Comparison of ENCODE assay signal across 10 cellular contexts in genomic region chr4:147755567-147756295, GRCh38. TPM values are rescaled to one million over a fixed set of nuclear protein-coding genes. Genes with fewer than 3 reads are reported as not detected.
DNase-seq lines count a peak whose midpoint lies in the region; ATAC-seq and TF ChIP-seq lines count a peak whose summit lies in the region.
"Had no signal": no experiment of that assay in that cellular context is flagged by ENCODE, and none has a peak within 500 bp of the region (broad histone marks: within the 10 kb centered on the region; RNA-seq: fewer than 3 reads in every experiment).

No MANE protein-coding gene starts in this region.

- peak overlapping the region; percentile 72 for H3K4me2 ChIP-seq in smooth muscle cell

- no peaks in the 10 kb centered on the region for H3K36me3 Mint-ChIP-seq in activated T-helper 17 cell treated with anti-CD3 and anti-CD28 coated beads, Interleukin-2, amount 50 U/mL, for 72 hours (ENCODE audit: low read depth)
- no peaks in the 10 kb centered on the region for H3K36me3 Mint-ChIP-seq in activated CD8-positive, alpha-beta T cell treated with anti-CD3 and anti-CD28 coated beads, Interleukin-2, amount 10 ng/mL, durations not matched to agents 7 days and 5 days (ENCODE audit: low read depth)

- no peak overlapping the region for H3K4me3 Mint-ChIP-seq in activated T-helper 17 cell treated with anti-CD3 and anti-CD28 coated beads, Interleukin-2, amount 50 U/mL, for 72 hours
- H3K4me3 Mint-ChIP-seq in activated CD8-positive, alpha-beta T cell treated with anti-CD3 and anti-CD28 coated beads, Interleukin-2, amount 10 ng/mL, durations not matched to agents 7 days and 5 days = no peak overlapping the region

- no peak for DNase-seq in left ventricle myocardium inferior
- no peak for DNase-seq in smooth muscle cell (lab: John Stamatoyannopoulos, UW; ENCODE audit: unreplicated experiment)
- DNase-seq in activated CD8-positive, alpha-beta T cell treated with anti-CD3 and anti-CD28 coated beads, Interleukin-2, amount 10 ng/mL, durations not matched to agents 7 days and 5 days = no peak
- no peak for DNase-seq in body of pancreas
- no peak for DNase-seq in GM10266 (ENCODE audit: extremely low spot score)
- DNase-seq in GM13976 (ENCODE audit: low spot score) = no peak
- DNase-seq: COR-L47, MM.1S had no signal

- TF ChIP-seq POLR2A in body of pancreas (IDR thresholded peaks at IDR 0.05) = no peak

- no peaks in the 10 kb centered on the region for H3K9me3 Mint-ChIP-seq in activated T-helper 17 cell treated with anti-CD3 and anti-CD28 coated beads, Interleukin-2, amount 50 U/mL, for 72 hours
- H3K9me3 Mint-ChIP-seq in activated CD8-positive, alpha-beta T cell treated with anti-CD3 and anti-CD28 coated beads, Interleukin-2, amount 10 ng/mL, durations not matched to agents 7 days and 5 days (ENCODE audit: insufficient read depth) = no peaks in the 10 kb centered on the region

- no peak overlapping the region for H2AFZ ChIP-seq in smooth muscle cell (ENCODE audit: low read depth)

- POLR2A ChIA-PET in activated CD8-positive, alpha-beta T cell treated with anti-CD3 and anti-CD28 coated beads, Interleukin-2, amount 10 ng/mL, durations not matched to agents 7 days and 5 days (lab: Charles Lee) = no interaction called here

- peak; percentile 48 for ATAC-seq in GM18867 (IDR thresholded peaks at IDR 0.05; ENCODE audit: unreplicated experiment)
- peak; percentile 21 for ATAC-seq in activated T-helper 17 cell treated with anti-CD3 and anti-CD28 coated beads, Interleukin-2, amount 50 U/mL, for 72 hours (replicated peaks)
- no peak for ATAC-seq in activated CD8-positive, alpha-beta T cell treated with anti-CD3 and anti-CD28 coated beads, Interleukin-2, amount 10 ng/mL, durations not matched to agents 7 days and 5 days
- ATAC-seq in body of pancreas = no peak

- no peak for TF ChIP-seq CTCF in left ventricle myocardium inferior (IDR thresholded peaks at IDR 0.05; ENCODE audit: borderline replicate concordance)
- no peak for TF ChIP-seq CTCF in smooth muscle cell (IDR thresholded peaks at IDR 0.05; ENCODE audit: borderline replicate concordance, insufficient read depth, poor library complexity, severe bottlenecking)
- TF ChIP-seq CTCF in body of pancreas (IDR thresholded peaks at IDR 0.05) = no peak
- TF ChIP-seq CTCF in GM10266 (IDR thresholded peaks at IDR 0.05; ENCODE audit: control insufficient read depth, insufficient read depth, low read depth, missing control alignments) = no peak
- TF ChIP-seq CTCF in GM13976 (IDR thresholded peaks at IDR 0.05; ENCODE audit: borderline replicate concordance, control extremely low read depth, extremely low read depth, insufficient read depth, missing control alignments) = no peak

- no peaks in the 10 kb centered on the region for H3K27me3 Mint-ChIP-seq in activated T-helper 17 cell treated with anti-CD3 and anti-CD28 coated beads, Interleukin-2, amount 50 U/mL, for 72 hours
- no peaks in the 10 kb centered on the region for H3K27me3 Mint-ChIP-seq in activated CD8-positive, alpha-beta T cell treated with anti-CD3 and anti-CD28 coated beads, Interleukin-2, amount 10 ng/mL, durations not matched to agents 7 days and 5 days (ENCODE audit: low read depth)

- peaks cover 30% of the 10 kb centered on the region for H3K79me2 ChIP-seq in smooth muscle cell (ENCODE audit: low read depth)

- CTCF ChIA-PET in activated CD8-positive, alpha-beta T cell treated with anti-CD3 and anti-CD28 coated beads, Interleukin-2, amount 10 ng/mL, durations not matched to agents 7 days and 5 days (lab: Charles Lee) = interaction anchor here (2.4 kb wide), 1 partner anchor 111 kb away, joined by 18 read pairs; no protein-coding TSS in a partner anchor

- no peaks in the 10 kb centered on the region for H3K36me3 ChIP-seq in left ventricle myocardium inferior
- no peaks in the 10 kb centered on the region for H3K36me3 ChIP-seq in smooth muscle cell (ENCODE audit: low read depth)
- no peaks in the 10 kb centered on the region for H3K36me3 ChIP-seq in body of pancreas (replicated peaks in 1 of 2; ENCODE audit: insufficient read depth in 1 of 2, low read depth in 2 of 2)

- H3K27me3 ChIP-seq in left ventricle myocardium inferior (ENCODE audit: low read depth) (no peaks in the 10 kb centered on the region), smooth muscle cell (ENCODE audit: low read depth) (no peaks in the 10 kb centered on the region), body of pancreas (no peaks in the 10 kb centered on the region)

- peak overlapping the region; percentile 11 for H3K9ac ChIP-seq in smooth muscle cell (ENCODE audit: low read depth)

- peak overlapping the region; percentile 13 for H3K4me3 ChIP-seq in left ventricle myocardium inferior
- no peak overlapping the region for H3K4me3 ChIP-seq in smooth muscle cell
- no peak overlapping the region for H3K4me3 ChIP-seq in body of pancreas

- H3K27ac Mint-ChIP-seq in activated T-helper 17 cell treated with anti-CD3 and anti-CD28 coated beads, Interleukin-2, amount 50 U/mL, for 72 hours = no peak overlapping the region
- H3K27ac Mint-ChIP-seq in activated CD8-positive, alpha-beta T cell treated with anti-CD3 and anti-CD28 coated beads, Interleukin-2, amount 10 ng/mL, durations not matched to agents 7 days and 5 days = no peak overlapping the region

- intact Hi-C loops in left ventricle myocardium inferior (cut with micrococcal nuclease) (no loop called here), body of pancreas (cut with DNase I) (no loop called here)

- H3K9me3 ChIP-seq in left ventricle myocardium inferior (replicated peaks) = no peaks in the 10 kb centered on the region
- H3K9me3 ChIP-seq in smooth muscle cell (replicated peaks; ENCODE audit: low read depth) = no peaks in the 10 kb centered on the region
- H3K9me3 ChIP-seq in body of pancreas = no peaks in the 10 kb centered on the region

- peaks cover 17% of the 10 kb centered on the region for H3F3A ChIP-seq in smooth muscle cell (ENCODE audit: low read depth)

- peaks cover 7% of the 10 kb centered on the region for H3K4me1 Mint-ChIP-seq in activated T-helper 17 cell treated with anti-CD3 and anti-CD28 coated beads, Interleukin-2, amount 50 U/mL, for 72 hours
- H3K4me1 Mint-ChIP-seq in activated CD8-positive, alpha-beta T cell treated with anti-CD3 and anti-CD28 coated beads, Interleukin-2, amount 10 ng/mL, durations not matched to agents 7 days and 5 days (ENCODE audit: low read depth) = no peaks in the 10 kb centered on the region

- H4K20me1 ChIP-seq in smooth muscle cell (ENCODE audit: low read depth) = peaks cover 11% of the 10 kb centered on the region

- in situ Hi-C loops in GM13976 (cut with MboI; ENCODE audit: low sequenced_read_pairs, unreplicated experiment) = no loop called here

- peak overlapping the region; percentile 68 for H3K27ac ChIP-seq in left ventricle myocardium inferior (replicated peaks)
- peak overlapping the region; percentile 74 for H3K27ac ChIP-seq in smooth muscle cell (ENCODE audit: low read depth)
- H3K27ac ChIP-seq in body of pancreas = no peak overlapping the region

- 36% methylated on average over 3 of the region's 3 CpGs for WGBS in smooth muscle cell (ENCODE audit: low lambda C conversion rate)
- 61 to 73% methylated on average over 3 of the region's 3 CpGs for WGBS in body of pancreas, 2 donors

- peaks cover 77% of the 10 kb centered on the region for H3K4me1 ChIP-seq in left ventricle myocardium inferior
- peaks cover 18% of the 10 kb centered on the region for H3K4me1 ChIP-seq in smooth muscle cell (ENCODE audit: low read depth)
- peaks cover 42% of the 10 kb centered on the region for H3K4me1 ChIP-seq in body of pancreas

RNA-seq across cellular contexts. Expression of gene ARHGAP10, which starts 23.8 kb away (rescaled TPM):
- 10 to 100 TPM; 11.1 to 14.7 TPM for total RNA-seq in activated T-helper 17 cell treated with anti-CD3 and anti-CD28 coated beads, Interleukin-2, amount 50 U/mL, for 72 hours
- total RNA-seq in left ventricle myocardium inferior (59.7 TPM), smooth muscle cell (11.1 and 11.6 TPM in 2 replicates), body of pancreas (10 to 100 TPM; 23.9 to 28.7 TPM)
- polyA plus RNA-seq in smooth muscle cell = 6.2 and 6.7 TPM in 2 replicates
- total RNA-seq in activated CD8-positive, alpha-beta T cell treated with anti-CD3 and anti-CD28 coated beads, Interleukin-2, amount 10 ng/mL, durations not matched to agents 7 days and 5 days = 1 to 10 TPM; 6.3 to 7.1 TPM

Comparison
In these comparisons a context has a peak if more than half of its experiments do, and no peak if none do; other contexts are left out.
1. ATAC-seq: peak in GM18867 (single experiment) and activated T-helper 17 cell treated with anti-CD3 and anti-CD28 coated beads, Interleukin-2, amount 50 U/mL, for 72 hours (single experiment); none in activated CD8-positive, alpha-beta T cell treated with anti-CD3 and anti-CD28 coated beads, Interleukin-2, amount 10 ng/mL, durations not matched to agents 7 days and 5 days (single experiment) and body of pancreas (single experiment).
2. H3K27ac ChIP-seq: peak in left ventricle myocardium inferior (single experiment) and smooth muscle cell (single experiment); none in body of pancreas (0 of 4).